In the genomic region with DNA sequence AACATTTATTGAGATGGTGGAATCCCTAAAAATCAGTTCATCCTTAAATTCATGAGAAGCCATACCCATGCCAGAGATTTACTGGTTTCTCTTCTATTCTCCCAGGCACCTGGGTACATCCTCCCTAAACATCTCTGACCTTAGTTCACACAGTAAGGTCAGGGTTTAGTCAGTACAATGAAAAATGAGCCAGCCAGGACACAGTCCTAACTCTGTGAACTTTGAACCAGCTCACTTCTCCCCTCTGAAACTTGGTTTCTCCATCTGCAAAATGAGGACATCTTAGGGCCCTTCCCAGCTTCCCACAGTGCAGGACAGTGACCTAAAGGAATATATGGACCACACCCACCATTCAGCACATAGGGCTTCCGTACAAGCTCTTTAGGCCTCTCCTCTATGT, we compare ENCODE assay signal across 12 cellular contexts. TPM values are rescaled to one million over a fixed set of nuclear protein-coding genes. Genes with fewer than 3 reads are reported as not detected.
A peak's percentile ranks its signal among the peaks of the same experiment; 100 is the strongest.
DNase-seq lines count a peak whose midpoint lies in the region; ATAC-seq and TF ChIP-seq lines count a peak whose summit lies in the region.
"Had no signal": no experiment of that assay in that cellular context is flagged by ENCODE, and none has a peak within 500 bp of the region (broad histone marks: within the 10 kb centered on the region; RNA-seq: fewer than 3 reads in every experiment).

No MANE protein-coding gene starts in this region.

- TF ChIP-seq CTCF in mesothelial cell of epicardium (IDR thresholded peaks at IDR 0.05; ENCODE audit: unreplicated experiment) (no peak), body of pancreas (IDR thresholded peaks at IDR 0.05) (no peak)

- H3K36me3 ChIP-seq in BLaER1 treated with 17β-estradiol and CSF1 and Interleukin-3, amounts not matched to agents 10 nM and 100 nM, result peaks cover 51 to 78% (median 74%) of the 10 kb centered on the region in 11 experiments
- H3K36me3 ChIP-seq in HAP-1 (replicated peaks), result peaks cover 59% of the 10 kb centered on the region
- H3K36me3 ChIP-seq in body of pancreas (replicated peaks in 1 of 2; ENCODE audit: insufficient read depth in 1 of 2, low read depth in 2 of 2), result peaks cover 0 to 15% of the 10 kb centered on the region in 2 donors

- peaks cover 32 to 56% (median 40%) of the 10 kb centered on the region in 10 experiments for H3K4me1 ChIP-seq in BLaER1 treated with 17β-estradiol and CSF1 and Interleukin-3, amounts not matched to agents 10 nM and 100 nM
- H3K4me1 ChIP-seq in HAP-1, result peaks cover 4% of the 10 kb centered on the region; the same call in 1 of the 2 replicates
- H3K4me1 ChIP-seq in body of pancreas, result peaks cover 29% of the 10 kb centered on the region

- peak overlapping the region; percentile 83 to 100 (median 94) for H3K4me2 ChIP-seq in BLaER1 treated with 17β-estradiol and CSF1 and Interleukin-3, amounts not matched to agents 10 nM and 100 nM

- DNase-seq in HAP-1 (ENCODE audit: low spot score in 2 of 2) (no peak), mesothelial cell of epicardium (ENCODE audit: low spot score in 2 of 2, unreplicated experiment in 2 of 2) (no peak), SKM-1 (lab: John Stamatoyannopoulos, UW; ENCODE audit: unreplicated experiment) (no peak), body of pancreas (no peak)
- DNase-seq: activated CD8-positive, alpha-beta memory T cell treated with anti-CD3 and anti-CD28 coated beads, Interleukin-2, amount 50 U/mL, for 4 hours; cerebellar nuclear complex; Kasumi-1 had no signal

- peak overlapping the region; percentile 98 for H3K4me3 Mint-ChIP-seq in activated T-helper 17 cell treated with anti-CD3 and anti-CD28 coated beads, Interleukin-2, amount 50 U/mL, for 72 hours
- H3K4me3 Mint-ChIP-seq in mesothelial cell of epicardium, result peak overlapping the region; percentile 99

- H3K27me3 ChIP-seq in BLaER1 treated with 17β-estradiol and CSF1 and Interleukin-3, amounts not matched to agents 10 nM and 100 nM, result no peaks in the 10 kb centered on the region
- H3K27me3 ChIP-seq in HAP-1 (ENCODE audit: low read depth), result no peaks in the 10 kb centered on the region
- no peaks in the 10 kb centered on the region for H3K27me3 ChIP-seq in body of pancreas

- H3K9ac ChIP-seq in BLaER1 treated with 17β-estradiol and CSF1 and Interleukin-3, amounts not matched to agents 10 nM and 100 nM, result peak overlapping the region; percentile 91 to 99 (median 97); a peak in 20 of 22 replicates

- no peak for ATAC-seq in activated T-helper 17 cell treated with anti-CD3 and anti-CD28 coated beads, Interleukin-2, amount 50 U/mL, for 72 hours (replicated peaks)
- ATAC-seq in GM18520 (IDR thresholded peaks at IDR 0.05; ENCODE audit: unreplicated experiment), result no peak
- ATAC-seq in body of pancreas, result no peak
- ATAC-seq in HG03457 (IDR thresholded peaks at IDR 0.05; ENCODE audit: unreplicated experiment), result no peak

- H3K4me3 ChIP-seq in BLaER1 treated with 17β-estradiol and CSF1 and Interleukin-3, amounts not matched to agents 10 nM and 100 nM, result peak overlapping the region in 9 of 10 experiments; percentile 77 to 91 (median 85); a peak in 17 of 20 replicates
- H3K4me3 ChIP-seq in HAP-1 (peak overlapping the region; percentile 73; the same call in 1 of the 2 replicates), body of pancreas (no peak overlapping the region)

- H3K4me1 Mint-ChIP-seq in activated T-helper 17 cell treated with anti-CD3 and anti-CD28 coated beads, Interleukin-2, amount 50 U/mL, for 72 hours, result peaks cover 14% of the 10 kb centered on the region
- peaks cover 20% of the 10 kb centered on the region for H3K4me1 Mint-ChIP-seq in mesothelial cell of epicardium

- in situ Hi-C loops in HAP-1 (cut with MboI; ENCODE audit: low sequenced_read_pairs), result no loop called here

- H3K9me3 Mint-ChIP-seq in activated T-helper 17 cell treated with anti-CD3 and anti-CD28 coated beads, Interleukin-2, amount 50 U/mL, for 72 hours, result no peaks in the 10 kb centered on the region
- H3K9me3 Mint-ChIP-seq in mesothelial cell of epicardium, result no peaks in the 10 kb centered on the region

- peak overlapping the region in 1 of 11 experiments; percentile 99; a peak in 1 of 22 replicates for H3K27ac ChIP-seq in BLaER1 treated with 17β-estradiol and CSF1 and Interleukin-3, amounts not matched to agents 10 nM and 100 nM
- no peak overlapping the region for H3K27ac ChIP-seq in body of pancreas

- H3K27me3 Mint-ChIP-seq in activated T-helper 17 cell treated with anti-CD3 and anti-CD28 coated beads, Interleukin-2, amount 50 U/mL, for 72 hours, result no peaks in the 10 kb centered on the region
- no peaks in the 10 kb centered on the region for H3K27me3 Mint-ChIP-seq in mesothelial cell of epicardium (ENCODE audit: low read depth)

- intact Hi-C loops in body of pancreas (cut with DNase I), result no loop called here

- H4K20me1 ChIP-seq in BLaER1 treated with 17β-estradiol and CSF1 and Interleukin-3, amounts not matched to agents 10 nM and 100 nM, result peaks cover 0 to 67% (median 58%) of the 10 kb centered on the region in 11 experiments; a peak in 20 of 22 replicates

- 88 to 93% methylated on average over 1 of the region's 1 CpG for WGBS in body of pancreas, 2 donors

- TF ChIP-seq POLR2A in body of pancreas (IDR thresholded peaks at IDR 0.05), result no peak

- peak overlapping the region; percentile 99 for H3K27ac Mint-ChIP-seq in activated T-helper 17 cell treated with anti-CD3 and anti-CD28 coated beads, Interleukin-2, amount 50 U/mL, for 72 hours
- no peak overlapping the region for H3K27ac Mint-ChIP-seq in mesothelial cell of epicardium

- H3K9me3 ChIP-seq in BLaER1 treated with 17β-estradiol and CSF1 and Interleukin-3, amounts not matched to agents 10 nM and 100 nM (replicated peaks in 1 of 11), result no peaks in the 10 kb centered on the region
- H3K9me3 ChIP-seq in HAP-1, result no peaks in the 10 kb centered on the region
- H3K9me3 ChIP-seq in body of pancreas, result no peaks in the 10 kb centered on the region

- H3K36me3 Mint-ChIP-seq in activated T-helper 17 cell treated with anti-CD3 and anti-CD28 coated beads, Interleukin-2, amount 50 U/mL, for 72 hours (ENCODE audit: low read depth), result peaks cover 88% of the 10 kb centered on the region
- H3K36me3 Mint-ChIP-seq in mesothelial cell of epicardium, result peaks cover 12% of the 10 kb centered on the region

RNA-seq across cellular contexts. Expression of a gene that starts 1.9 kb away (rescaled TPM):
- 10 to 100 TPM; 37.6 to 99.0 TPM for total RNA-seq in activated T-helper 17 cell treated with anti-CD3 and anti-CD28 coated beads, Interleukin-2, amount 50 U/mL, for 72 hours
- total RNA-seq in mesothelial cell of epicardium (23.4 to 27.7 TPM (median 26.2 TPM) in 3 replicates), body of pancreas (10 to 100 TPM; 19.2 to 32.0 TPM)

RNA-seq across cellular contexts. Expression of a gene that starts 2.1 kb away (rescaled TPM):
- total RNA-seq in activated T-helper 17 cell treated with anti-CD3 and anti-CD28 coated beads, Interleukin-2, amount 50 U/mL, for 72 hours, result 100 to 1,000 TPM; 114 to 120 TPM
- total RNA-seq in mesothelial cell of epicardium (81.4 to 82.5 TPM (median 81.9 TPM) in 3 replicates), body of pancreas (10 to 100 TPM; 20.1 to 44.1 TPM)

RNA-seq across cellular contexts. Expression of a gene that starts 21.2 kb away (rescaled TPM):
- total RNA-seq in activated T-helper 17 cell treated with anti-CD3 and anti-CD28 coated beads, Interleukin-2, amount 50 U/mL, for 72 hours, result 10 to 100 TPM in 1 of 2 donors, 1 to 10 TPM in 1; 8.7 to 17.3 TPM
- total RNA-seq in mesothelial cell of epicardium (39.4 to 46.0 TPM (median 42.8 TPM) in 3 replicates), body of pancreas (1 to 10 TPM; 2.9 to 3.3 TPM)
- total RNA-seq: NCI-H460 had no signal

RNA-seq across cellular contexts. Expression of a gene that starts 24.9 kb away (rescaled TPM):
- 10 to 100 TPM; 54.2 to 78.0 TPM for total RNA-seq in activated T-helper 17 cell treated with anti-CD3 and anti-CD28 coated beads, Interleukin-2, amount 50 U/mL, for 72 hours
- total RNA-seq in mesothelial cell of epicardium, result 91.3 to 94.5 TPM (median 91.8 TPM) in 3 replicates
- total RNA-seq in body of pancreas, result 100 to 1,000 TPM in 1 of 2 donors, 10 to 100 TPM in 1; 56.0 to 110 TPM

RNA-seq across cellular contexts. Expression of a gene that starts 29.8 kb away (rescaled TPM):
- 10 to 100 TPM; 22.9 to 56.9 TPM for total RNA-seq in activated T-helper 17 cell treated with anti-CD3 and anti-CD28 coated beads, Interleukin-2, amount 50 U/mL, for 72 hours
- total RNA-seq in mesothelial cell of epicardium, result 43.3 to 46.8 TPM (median 44.1 TPM) in 3 replicates
- 10 to 100 TPM; 39.6 to 57.3 TPM for total RNA-seq in body of pancreas

Comparison
In these comparisons a context has a peak if more than half of its experiments do, and no peak if none do; other contexts are left out.
1. H3K4me3 ChIP-seq: peak in BLaER1 treated with 17β-estradiol and CSF1 and Interleukin-3, amounts not matched to agents 10 nM and 100 nM (9 of 10) and HAP-1 (single experiment); none in body of pancreas (0 of 2).